ENCODE assay signal across 27 cellular contexts in genomic region chr2:117190856-117191255, GRCh38.
"Had no signal": no experiment of that assay in that cellular context is flagged by ENCODE, and none has a peak within 500 bp of the region (broad histone marks: within the 10 kb centered on the region; RNA-seq: fewer than 3 reads in every experiment).

No MANE protein-coding gene starts in this region.

- H3K9me3 ChIP-seq: Peyer's patch, SJCRH30 had no signal

- ATAC-seq: activated CD8-positive, alpha-beta memory T cell treated with anti-CD3 and anti-CD28 coated beads, Interleukin-2, amount 10 ng/mL, durations not matched to agents 7 days and 5 days; activated T-cell treated with anti-CD3 and anti-CD28 coated beads, Interleukin-2, amount 50 U/mL, for 4 hours; activated T-helper 17 cell treated with anti-CD3 and anti-CD28 coated beads, Interleukin-2, amount 50 U/mL, for 72 hours; K562; T-cell had no signal

- H3K36me3 ChIP-seq: brain microvascular endothelial cell, cardiac muscle cell, Peyer's patch, SJCRH30 had no signal

- H3K27ac ChIP-seq: brain microvascular endothelial cell, cardiac muscle cell, Peyer's patch, RWPE1, SJCRH30 had no signal

- H3K27me3 ChIP-seq: brain microvascular endothelial cell, cardiac muscle cell, Peyer's patch had no signal

- H3K4me3 ChIP-seq: cardiac muscle cell, K562, Peyer's patch, SJCRH30 had no signal

- H3K4me1 ChIP-seq: Peyer's patch, SJCRH30 had no signal

- DNase-seq: activated B cell treated with CpG ODN at 0.5 μM for 24 hours; activated CD4-positive, alpha-beta T cell treated with anti-CD3 and anti-CD28 coated beads for 1 hour; activated CD4-positive, alpha-beta T cell treated with anti-CD3 and anti-CD28 coated beads, Interleukin-2, amount 10 ng/mL, durations not matched to agents 24 days and 14 days; activated CD4-positive, alpha-beta T cell treated with anti-CD3 and anti-CD28 coated beads, Interleukin-2, amount 50 U/mL, for 48 hours; activated CD8-positive, alpha-beta memory T cell treated with anti-CD3 and anti-CD28 coated beads, Interleukin-2, amount 10 ng/mL, durations not matched to agents 7 days and 5 days; activated gamma-delta T cell; activated naive CD4-positive, alpha-beta T cell treated with anti-CD3 and anti-CD28 coated beads, Interleukin-2, amount 10 ng/mL, durations not matched to agents 7 days and 5 days; activated naive CD8-positive, alpha-beta T cell treated with anti-CD3 and anti-CD28 coated beads for 36 hours; activated T-cell treated with anti-CD3 and anti-CD28 coated beads, Interleukin-2, amount 50 U/mL, for 4 hours; brain microvascular endothelial cell; cerebellar nuclear complex; Kasumi-1; NCI-H1694; NCI-H2029; NCI-H2171 treated with DMSO at 0.1 percent for 48 hours; NCI-H226; NCI-H748 treated with DMSO at 0.1 percent for 48 hours; Peyer's patch; Right ventricle myocardium superior; SJCRH30; T-cell; T-helper 2 cell; T1000 had no signal
